In the genomic region with DNA sequence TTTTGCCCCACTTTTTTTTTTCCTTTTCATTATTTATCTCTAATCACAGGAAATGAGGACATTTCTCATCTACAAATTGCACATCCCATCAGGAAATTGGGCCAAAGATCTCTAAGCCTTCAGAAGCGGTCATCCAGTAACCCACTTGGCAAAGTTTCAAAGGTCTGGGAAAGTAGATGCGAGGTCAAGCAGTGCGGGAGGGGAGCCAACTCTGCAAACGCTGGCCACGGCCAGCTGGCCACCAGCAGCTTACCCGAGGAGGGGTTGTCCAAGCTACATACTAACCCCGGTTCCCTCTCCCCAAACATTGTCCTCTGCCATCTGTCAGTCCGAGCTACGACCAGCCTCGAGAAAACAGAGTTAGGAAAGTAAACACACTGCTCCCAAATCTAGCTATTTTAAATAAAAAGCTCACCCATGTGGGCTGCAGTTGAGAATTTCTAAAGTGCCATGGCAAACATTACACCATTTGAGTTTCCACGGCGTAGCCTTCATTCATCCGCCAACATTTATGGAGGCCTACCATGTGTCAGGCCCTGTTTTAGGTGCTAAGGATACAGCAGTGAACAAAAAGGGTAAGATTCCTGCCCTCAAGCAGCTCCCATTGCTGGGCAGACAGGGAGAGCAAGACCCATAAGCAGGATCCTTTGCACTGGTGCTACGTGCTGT, we compare ENCODE assay signal across 1 cellular context.
TF ChIP-seq lines count a peak whose summit lies in the region.

No MANE protein-coding gene starts in this region.

TF ChIP-seq in HepG2, 621 proteins besides CTCF, POLR2A, EP300 and RAD21 (continued from another document and continues in another):
- peak; percentile 58 for TF ChIP-seq ARID5B (CRISPR knock-in tag; IDR thresholded peaks at IDR 0.05)
- no peak for TF ChIP-seq ZNF646 (CRISPR knock-in tag; IDR thresholded peaks at IDR 0.05)
- 0 out of 4 replicates have a peak, but pooled peaks of 1 of the 2 experiments have one; percentile 14 for TF ChIP-seq HMGXB4 (CRISPR knock-in tag; IDR thresholded peaks at IDR 0.05; ENCODE audit: borderline replicate concordance in 1 of 2, low read depth in 1 of 2)
- peak; percentile 71 for TF ChIP-seq ZNF687 (CRISPR knock-in tag; IDR thresholded peaks at IDR 0.05)
- peak; percentile 65 for TF ChIP-seq MED1 (CRISPR knock-in tag; IDR thresholded peaks at IDR 0.05)
- TF ChIP-seq HNF4G (IDR thresholded peaks at IDR 0.05; ENCODE audit: borderline replicate concordance, low read depth, low read length), result peak; percentile 16; the same call in 1 of the 2 replicates
- TF ChIP-seq HNF4G (CRISPR knock-in tag; IDR thresholded peaks at IDR 0.05; ENCODE audit: borderline replicate concordance, low read depth), result 0 out of 2 replicates have a peak, but pooled peaks have one; percentile 17
- TF ChIP-seq ZNF704 (CRISPR knock-in tag; IDR thresholded peaks at IDR 0.05; ENCODE audit: borderline replicate concordance), result 0 out of 2 replicates have a peak, but pooled peaks have one; percentile 15
- TF ChIP-seq RBM39 (IDR thresholded peaks at IDR 0.05; ENCODE audit: low read depth, low read length, poor library complexity, severe bottlenecking), result peak; percentile 36
- peak; percentile 4; the same call in 1 of the 2 replicates for TF ChIP-seq ZMYM3 (CRISPR knock-in tag; IDR thresholded peaks at IDR 0.05)
- no peak for TF ChIP-seq CEBPB (IDR thresholded peaks at IDR 0.05; ENCODE audit: borderline replicate concordance, low read depth, low read length)
- TF ChIP-seq PHF21A (CRISPR knock-in tag; IDR thresholded peaks at IDR 0.05), result no peak
- no peak for TF ChIP-seq CENPX (CRISPR knock-in tag; IDR thresholded peaks at IDR 0.05)
- TF ChIP-seq ZNF256 (CRISPR knock-in tag; conservative IDR thresholded peaks at IDR 0.05), result no peak
- no peak for TF ChIP-seq TMF1 (CRISPR knock-in tag; IDR thresholded peaks at IDR 0.05; ENCODE audit: low read depth)
- TF ChIP-seq ZNF557 (CRISPR knock-in tag; IDR thresholded peaks at IDR 0.05), result peak; percentile 18; the same call in 1 of the 2 replicates
- TF ChIP-seq, protein P1, sequence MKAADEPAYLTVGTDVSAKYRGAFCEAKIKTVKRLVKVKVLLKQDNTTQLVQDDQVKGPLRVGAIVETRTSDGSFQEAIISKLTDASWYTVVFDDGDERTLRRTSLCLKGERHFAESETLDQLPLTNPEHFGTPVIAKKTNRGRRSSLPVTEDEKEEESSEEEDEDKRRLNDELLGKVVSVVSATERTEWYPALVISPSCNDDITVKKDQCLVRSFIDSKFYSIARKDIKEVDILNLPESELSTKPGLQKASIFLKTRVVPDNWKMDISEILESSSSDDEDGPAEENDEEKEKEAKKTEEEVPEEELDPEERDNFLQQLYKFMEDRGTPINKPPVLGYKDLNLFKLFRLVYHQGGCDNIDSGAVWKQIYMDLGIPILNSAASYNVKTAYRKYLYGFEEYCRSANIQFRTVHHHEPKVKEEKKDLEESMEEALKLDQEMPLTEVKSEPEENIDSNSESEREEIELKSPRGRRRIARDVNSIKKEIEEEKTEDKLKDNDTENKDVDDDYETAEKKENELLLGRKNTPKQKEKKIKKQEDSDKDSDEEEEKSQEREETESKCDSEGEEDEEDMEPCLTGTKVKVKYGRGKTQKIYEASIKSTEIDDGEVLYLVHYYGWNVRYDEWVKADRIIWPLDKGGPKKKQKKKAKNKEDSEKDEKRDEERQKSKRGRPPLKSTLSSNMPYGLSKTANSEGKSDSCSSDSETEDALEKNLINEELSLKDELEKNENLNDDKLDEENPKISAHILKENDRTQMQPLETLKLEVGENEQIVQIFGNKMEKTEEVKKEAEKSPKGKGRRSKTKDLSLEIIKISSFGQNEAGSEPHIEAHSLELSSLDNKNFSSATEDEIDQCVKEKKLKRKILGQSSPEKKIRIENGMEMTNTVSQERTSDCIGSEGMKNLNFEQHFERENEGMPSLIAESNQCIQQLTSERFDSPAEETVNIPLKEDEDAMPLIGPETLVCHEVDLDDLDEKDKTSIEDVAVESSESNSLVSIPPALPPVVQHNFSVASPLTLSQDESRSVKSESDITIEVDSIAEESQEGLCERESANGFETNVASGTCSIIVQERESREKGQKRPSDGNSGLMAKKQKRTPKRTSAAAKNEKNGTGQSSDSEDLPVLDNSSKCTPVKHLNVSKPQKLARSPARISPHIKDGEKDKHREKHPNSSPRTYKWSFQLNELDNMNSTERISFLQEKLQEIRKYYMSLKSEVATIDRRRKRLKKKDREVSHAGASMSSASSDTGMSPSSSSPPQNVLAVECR (CRISPR knock-in tag; IDR thresholded peaks at IDR 0.05; ENCODE audit: borderline replicate concordance), result peak; percentile 7; the same call in 1 of the 2 replicates
- TF ChIP-seq KAT8 (CRISPR knock-in tag; IDR thresholded peaks at IDR 0.05), result 0 out of 2 replicates have a peak, but pooled peaks have one; percentile 6
- peak; percentile 62 for TF ChIP-seq NR2F2 (IDR thresholded peaks at IDR 0.05; ENCODE audit: borderline replicate concordance, low read depth)
- TF ChIP-seq, protein P2, sequence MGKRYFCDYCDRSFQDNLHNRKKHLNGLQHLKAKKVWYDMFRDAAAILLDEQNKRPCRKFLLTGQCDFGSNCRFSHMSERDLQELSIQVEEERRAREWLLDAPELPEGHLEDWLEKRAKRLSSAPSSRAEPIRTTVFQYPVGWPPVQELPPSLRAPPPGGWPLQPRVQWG (CRISPR knock-in tag; IDR thresholded peaks at IDR 0.05; ENCODE audit: borderline replicate concordance, low read depth), result no peak
- TF ChIP-seq GABPA (IDR thresholded peaks at IDR 0.05; ENCODE audit: low read depth, low read length), result no peak
- TF ChIP-seq GABPA (CRISPR knock-in tag; IDR thresholded peaks at IDR 0.05; ENCODE audit: low read depth), result 0 out of 2 replicates have a peak, but pooled peaks have one; percentile 11
